ENCODE assay signal across 8 cellular contexts in genomic region chr11:83157755-83158473, GRCh38. TPM values are rescaled to one million over a fixed set of nuclear protein-coding genes. Genes with fewer than 3 reads are reported as not detected.
DNase-seq lines count a peak whose midpoint lies in the region; ATAC-seq and TF ChIP-seq lines count a peak whose summit lies in the region.

No MANE protein-coding gene starts in this region.

- H3K4me1 ChIP-seq in right cardiac atrium (ENCODE audit: control insufficient read depth, insufficient read depth, low read length) (peaks cover 1% of the 10 kb centered on the region), psoas muscle (peaks cover 32% of the 10 kb centered on the region)

- peak; percentile 25 to 63 for ATAC-seq in right cardiac atrium
- ATAC-seq in psoas muscle, result peak; percentile 34 to 62 (median 46)
- ATAC-seq in HG02610 (IDR thresholded peaks at IDR 0.05; ENCODE audit: unreplicated experiment), result no peak

- H3K27me3 ChIP-seq in right cardiac atrium (ENCODE audit: control insufficient read depth, insufficient read depth) (no peaks in the 10 kb centered on the region), psoas muscle (ENCODE audit: insufficient read depth in 3 of 3, low read length in 2 of 3) (no peaks in the 10 kb centered on the region)

- H3K27ac ChIP-seq in KOPT-K1 (ENCODE audit: low read depth, low read length, poor library complexity, severe bottlenecking), result peak overlapping the region; percentile 94
- H3K27ac ChIP-seq in right cardiac atrium (ENCODE audit: low read length), result peak overlapping the region; percentile 96
- peak overlapping the region; percentile 98 for H3K27ac ChIP-seq in psoas muscle

- H3K9me3 ChIP-seq in KOPT-K1 (ENCODE audit: insufficient read depth, low read length, poor library complexity, severe bottlenecking), result no peaks in the 10 kb centered on the region
- H3K9me3 ChIP-seq in right cardiac atrium (ENCODE audit: control insufficient read depth, low read length), result no peaks in the 10 kb centered on the region
- no peaks in the 10 kb centered on the region for H3K9me3 ChIP-seq in psoas muscle

- intact Hi-C loops in right cardiac atrium (cut with DNase I) (loop anchor here in 2 of 4 donors (5.0 to 10.0 kb wide), 3 partner anchors 83 to 233 kb away; partner anchors contain the start of gene RAB30 (in 2 of the 2)), psoas muscle (cut with DNase I) (loop anchor here (2.0 to 5.0 kb wide), 5 partner anchors 34 to 256 kb away; partner anchors contain the start of genes ANKRD42 (in 2 of the 2), DDIAS (in 1 of the 2), PRCP (in 1 of the 2) and RAB30 (in 1 of the 2))

- under 1% methylated on average over 14 of the region's 14 CpGs for WGBS in right cardiac atrium
- WGBS in psoas muscle, 3 donors, result 0 to 1% (median 0%) methylated on average over 14 of the region's 14 CpGs

- peak; percentile 60 for DNase-seq in DMS79 treated with DMSO at 0.1 percent for 48 hours (lab: John Stamatoyannopoulos, UW)
- DNase-seq in SW 1271 (lab: John Stamatoyannopoulos, UW), result peak; percentile 68 to 80
- DNase-seq in amniotic stem cell (lab: John Stamatoyannopoulos, UW), result peak; percentile 7
- DNase-seq in right cardiac atrium, result peak; percentile 59 to 75 (median 73)
- peak; percentile 48 to 79 for DNase-seq in psoas muscle
- no peak for DNase-seq in HuH-7 (ENCODE audit: low spot score)

- no peak for TF ChIP-seq CTCF in psoas muscle (IDR thresholded peaks at IDR 0.05)

- peak overlapping the region; percentile 65 for H3K4me3 ChIP-seq in right cardiac atrium (ENCODE audit: low read length)
- peak overlapping the region; percentile 94 for H3K4me3 ChIP-seq in psoas muscle

- H3K36me3 ChIP-seq in KOPT-K1 (ENCODE audit: insufficient read depth, low read length) (peaks cover 47% of the 10 kb centered on the region), psoas muscle (ENCODE audit: insufficient read depth in 1 of 2, low read depth in 1 of 2) (peaks cover 0 to 26% of the 10 kb centered on the region in 2 donors)

RNA-seq across cellular contexts. Expression of gene PCF11, which starts 1.0 kb away (rescaled TPM):
- total RNA-seq in right cardiac atrium (10 to 100 TPM; 31.5 to 38.4 (median 34.6) TPM), psoas muscle (10 to 100 TPM; 31.4 to 57.4 (median 47.3) TPM)
- polyA plus RNA-seq in right cardiac atrium (17.5 TPM), psoas muscle (10 to 100 TPM; 19.2 to 29.6 (median 25.3) TPM)

RNA-seq across cellular contexts. Expression of gene ANKRD42, which starts 35.6 kb away (rescaled TPM):
- total RNA-seq in right cardiac atrium (1 to 10 TPM; 7.9 to 9.7 (median 9.0) TPM), psoas muscle (1 to 10 TPM; 3.6 to 4.6 (median 3.7) TPM)
- polyA plus RNA-seq in right cardiac atrium (4.7 TPM), psoas muscle (1 to 10 TPM; 1.6 to 9.1 (median 3.0) TPM)
